ENCODE assay signal across 22 cellular contexts in the genomic region with DNA sequence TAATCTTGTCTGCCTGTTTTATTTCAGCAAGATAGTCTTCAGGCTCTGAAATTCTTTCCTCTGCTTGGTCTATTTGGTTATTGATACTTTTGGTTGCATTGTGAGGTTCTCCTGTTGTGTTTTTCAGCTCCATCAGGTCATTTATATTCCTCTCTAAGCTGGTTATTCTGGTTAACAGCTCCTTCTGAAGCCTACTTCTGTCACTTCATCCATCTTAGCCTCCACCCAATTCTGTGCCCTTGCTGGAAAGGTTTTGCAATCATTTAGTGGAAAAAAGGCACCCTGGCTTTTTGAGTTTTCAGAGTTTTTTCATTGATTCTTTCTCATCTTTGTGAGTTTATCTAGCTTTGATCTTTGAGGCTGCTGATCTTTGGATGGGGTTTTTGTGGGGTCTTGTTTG.
"Had no signal": no experiment of that assay in that cellular context is flagged by ENCODE, and none has a peak within 500 bp of the region (broad histone marks: within the 10 kb centered on the region; RNA-seq: fewer than 3 reads in every experiment).

No MANE protein-coding gene starts in this region.

- H3K27me3 ChIP-seq: MG63 had no signal

- H3K4me3 ChIP-seq: MG63 had no signal

- FAIRE-seq: HepG2 had no signal

- H3K9ac ChIP-seq: SK-N-SH had no signal

- H3K27ac ChIP-seq: RWPE1 had no signal

- DNase-seq: IMR-90, Karpas-422, KG1, MG63, NCI-H1092, NCI-H1105 treated with DMSO at 0.1 percent for 48 hours, NCI-H1417 treated with DMSO at 0.1 percent for 48 hours, NCI-H146, NCI-H187, NCI-H2029, NCI-H2081 treated with DMSO at 0.1 percent for 48 hours, NCI-H2171, NCI-H226, NCI-H446, NCI-H510A, NCI-H524 treated with DMSO at 0.1 percent for 48 hours, NCI-H774, SHP77, SK-N-SH had no signal

- ATAC-seq: Panc1 had no signal

- H3K9me3 ChIP-seq: SK-N-SH had no signal

- H3K36me3 ChIP-seq: MG63 had no signal

- H3K4me2 ChIP-seq: SK-N-SH had no signal
